ENCODE assay signal across 8 cellular contexts in the genomic region with DNA sequence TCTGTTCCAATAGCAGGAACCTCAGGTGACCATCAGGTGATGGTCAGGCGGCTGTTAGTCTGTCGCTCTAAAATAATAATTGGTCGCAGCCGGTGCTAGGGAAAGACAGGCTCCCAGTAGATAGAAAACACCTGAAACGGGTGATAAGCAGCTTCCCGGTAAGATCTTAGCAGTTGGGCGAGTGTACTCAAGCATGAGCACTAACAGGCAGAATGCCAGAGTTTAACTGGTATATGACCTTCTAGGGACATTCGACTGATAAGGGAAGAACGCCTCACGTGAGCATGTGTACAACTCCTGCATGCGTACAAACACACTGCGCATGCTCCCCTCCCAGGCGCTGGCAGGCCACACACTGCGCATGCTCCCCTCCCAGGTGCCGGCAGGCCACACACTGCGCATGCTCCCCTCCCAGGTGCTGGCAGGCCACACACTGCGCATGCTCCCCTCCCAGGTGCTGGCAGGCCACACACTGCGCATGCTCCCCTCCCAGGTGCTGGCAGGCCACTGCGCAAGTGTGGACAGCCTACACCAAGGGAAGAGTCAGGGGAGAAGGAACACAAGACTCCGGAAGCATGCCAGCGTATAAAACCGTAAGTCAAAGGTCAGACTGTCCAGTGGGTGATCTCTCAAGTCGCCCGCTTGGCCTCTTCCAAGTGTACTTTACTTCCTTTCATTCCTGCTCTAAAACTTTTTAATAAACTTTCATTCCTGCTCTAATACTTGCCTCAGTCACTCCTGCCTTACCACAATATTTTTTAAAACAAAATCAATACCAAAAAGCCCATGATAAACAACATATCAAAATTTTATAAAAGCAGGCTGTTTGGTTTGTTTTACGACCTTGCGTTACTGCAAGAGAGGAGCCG. TPM values are rescaled to one million over a fixed set of nuclear protein-coding genes. Genes with fewer than 3 reads are reported as not detected.
DNase-seq lines count a peak whose midpoint lies in the region; ATAC-seq, FAIRE-seq and TF ChIP-seq lines count a peak whose summit lies in the region.
"Had no signal": no experiment of that assay in that cellular context is flagged by ENCODE, and none has a peak within 500 bp of the region (broad histone marks: within the 10 kb centered on the region; RNA-seq: fewer than 3 reads in every experiment).

No MANE protein-coding gene starts in this region.

- H3K36me3 ChIP-seq in Panc1 (ENCODE audit: control insufficient read depth, insufficient read depth, low read length) (no peaks in the 10 kb centered on the region), bronchial epithelial cell (ENCODE audit: control insufficient read depth, insufficient read depth, low read length) (peaks cover 4% of the 10 kb centered on the region)

- TF ChIP-seq CTCF in Panc1 (IDR thresholded peaks at IDR 0.05), result no peak
- no peak for TF ChIP-seq CTCF in bronchial epithelial cell (IDR thresholded peaks at IDR 0.05; ENCODE audit: insufficient read depth, low read length, severe bottlenecking)

- DNase-seq in Panc1 (ENCODE audit: low read depth, low spot score) (no peak), bronchial epithelial cell (ENCODE audit: low read depth) (peak; percentile 84), left lobe of liver (ENCODE audit: low spot score) (peak; percentile 95), cerebellar cortex (ENCODE audit: low spot score) (no peak), NK-92 (lab: John Stamatoyannopoulos, UW; ENCODE audit: unreplicated experiment) (no peak)
- DNase-seq in stimulated activated naive CD8-positive, alpha-beta T cell treated with anti-CD3 and anti-CD28 coated beads, Interleukin-15, Interleukin-2, amounts not matched to agents 100 U/mL and 50 U/mL, for 24 hours, result peak; percentile 47

- H3K4me3 ChIP-seq in Panc1 (ENCODE audit: low read depth in 2 of 2, low read length in 2 of 2) (peak overlapping the region; percentile 49 to 70), bronchial epithelial cell (ENCODE audit: low read depth, low read length) (peak overlapping the region; percentile 59)

- peak overlapping the region; percentile 93 for H3K27ac ChIP-seq in Panc1 (ENCODE audit: low read length)

- intact Hi-C loops in Panc1 (cut with micrococcal nuclease; ENCODE audit: unreplicated experiment), result no loop called here

- in situ Hi-C loops in Panc1 (cut with HindIII; ENCODE audit: low pct_unique_long_range_greater_than_20kb, low sequenced_read_pairs), result no loop called here

- H3K4me1 ChIP-seq in Panc1 (ENCODE audit: control insufficient read depth, insufficient read depth, low read length), result peaks cover 19% of the 10 kb centered on the region

- POLR2A ChIA-PET in Panc1 (lab: Charles Lee), result no interaction called here

- no peaks in the 10 kb centered on the region for H3K27me3 ChIP-seq in Panc1 (ENCODE audit: control insufficient read depth, insufficient read depth, low read length)
- no peaks in the 10 kb centered on the region for H3K27me3 ChIP-seq in bronchial epithelial cell (ENCODE audit: control insufficient read depth, insufficient read depth, low read length)

- BruUV-seq in Panc1 (replicated peaks; lab: Mats Ljungman, UMichigan), result no TSS peak

- H3K9me3 ChIP-seq in Panc1 (ENCODE audit: control insufficient read depth, insufficient read depth, low read depth, low read length), result no peaks in the 10 kb centered on the region

- FAIRE-seq in bronchial epithelial cell (lab: Jason Lieb, UNC), result no peak

- CTCF ChIA-PET in Panc1 (lab: Charles Lee), result no interaction called here

- ATAC-seq in HG02798 (IDR thresholded peaks at IDR 0.05; ENCODE audit: poor library complexity, unreplicated experiment) (peak; percentile 81), Panc1 (peak; percentile 91), left lobe of liver (peak; percentile 96)
- peak; percentile 46 for ATAC-seq in stimulated activated naive CD8-positive, alpha-beta T cell treated with anti-CD3 and anti-CD28 coated beads, Interleukin-15, Interleukin-2, amounts not matched to agents 100 U/mL and 50 U/mL, for 24 hours

RNA-seq across cellular contexts. Expression of gene GPRC5D, which starts 24.5 kb away (rescaled TPM):
- not detected for total RNA-seq in Panc1 (2021; ENCODE audit: unreplicated experiment)
- 0.50 TPM for polyA plus RNA-seq in Panc1 (2012; ENCODE audit: insufficient read length)
- 0.77 TPM in 1 of 2 replicates, not detected in the other for total RNA-seq in bronchial epithelial cell
- not detected for total RNA-seq in left lobe of liver
- polyA plus RNA-seq: neural cell had no signal

RNA-seq across cellular contexts. Expression of gene GPRC5A, which starts 36.1 kb away (rescaled TPM):
- total RNA-seq in Panc1 (2021; ENCODE audit: unreplicated experiment) (648 TPM), bronchial epithelial cell (16.1 and 19.3 TPM in 2 replicates), left lobe of liver (0.73 TPM)
- polyA plus RNA-seq in Panc1 (2012; ENCODE audit: insufficient read length), result 548 TPM

Comparison
In these comparisons a context has a peak if more than half of its experiments do, and no peak if none do; other contexts are left out.
1. ATAC-seq: peak in every context shown above with its lines; median percentile 96 in left lobe of liver; 91 in Panc1; 81 in HG02798; 46 in stimulated activated naive CD8-positive, alpha-beta T cell treated with anti-CD3 and anti-CD28 coated beads, Interleukin-15, Interleukin-2, amounts not matched to agents 100 U/mL and 50 U/mL, for 24 hours.
2. DNase-seq: peak in bronchial epithelial cell (single experiment), left lobe of liver (single experiment) and stimulated activated naive CD8-positive, alpha-beta T cell treated with anti-CD3 and anti-CD28 coated beads, Interleukin-15, Interleukin-2, amounts not matched to agents 100 U/mL and 50 U/mL, for 24 hours (single experiment); none in Panc1 (single experiment), cerebellar cortex (single experiment) and NK-92 (single experiment).
3. RNA of gene GPRC5A, which starts 36.1 kb away (total RNA-seq): 648 TPM in Panc1 (single experiment); 16.1 to 19.3 TPM in bronchial epithelial cell and 0.73 TPM in left lobe of liver (single experiment); every median in the first group is over 10 times any median in the second.